ENCODE assay signal across 8 cellular contexts in the genomic region with DNA sequence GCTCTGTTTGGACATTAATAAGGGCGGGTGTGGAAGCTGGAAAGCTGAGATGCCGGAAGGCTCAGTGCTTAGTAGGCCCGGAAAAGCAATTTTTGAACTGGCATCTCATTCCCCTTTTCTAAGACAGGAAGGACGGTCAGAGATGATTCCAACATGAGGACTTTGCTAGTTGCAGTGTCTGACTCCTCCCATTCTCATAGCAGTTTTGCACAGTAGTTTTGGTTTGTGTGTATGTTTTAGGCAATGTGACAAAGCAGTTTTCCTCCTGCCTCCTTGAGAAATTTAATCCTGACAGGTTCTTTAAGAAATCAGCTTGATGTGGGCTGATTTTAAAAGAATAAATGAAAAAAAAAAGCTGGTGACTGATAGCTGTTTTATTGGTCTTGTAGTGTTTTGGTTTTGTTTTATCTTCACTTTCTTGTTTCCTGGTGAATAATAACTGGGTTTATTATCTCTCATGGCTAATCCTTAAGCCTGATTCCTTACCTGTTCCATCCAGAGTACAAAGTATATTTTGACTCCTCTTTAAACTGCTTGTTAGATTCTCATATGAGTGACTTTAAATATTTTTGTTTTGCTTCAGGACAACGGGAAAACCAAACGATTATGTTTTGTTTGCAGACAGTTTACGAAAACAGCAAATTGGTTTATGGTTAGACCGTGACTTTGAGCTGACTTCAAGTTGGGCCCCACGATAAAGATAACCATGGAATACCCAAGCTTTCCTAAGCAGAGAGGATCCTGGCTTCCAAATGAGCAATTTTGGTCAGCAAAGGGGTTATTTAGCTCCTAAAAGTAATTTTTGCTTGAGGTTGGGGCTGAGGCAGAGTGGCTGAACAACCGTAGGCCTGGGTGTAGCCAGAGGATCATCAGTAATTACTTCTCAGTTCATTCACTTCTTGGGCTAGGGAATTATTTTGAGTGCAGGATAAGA. TPM values are rescaled to one million over a fixed set of nuclear protein-coding genes. Genes with fewer than 3 reads are reported as not detected.
DNase-seq lines count a peak whose midpoint lies in the region; ATAC-seq and TF ChIP-seq lines count a peak whose summit lies in the region.

No MANE protein-coding gene starts in this region.

- CTCF ChIA-PET in Calu3 (lab: Charles Lee), result interaction anchor here (0.7 to 0.9 kb wide), 2 partner anchors 122 to 125 kb away, joined by 3 to 4 read pairs; no protein-coding TSS in a partner anchor

- peak overlapping the region; percentile 56 for H3K27ac Mint-ChIP-seq in Calu3 (ENCODE audit: unreplicated experiment)
- peak overlapping the region; percentile 91 to 96 for H3K27ac Mint-ChIP-seq in natural killer cell treated with Interleukin-12 subunit alpha and Interleukin-12 subunit beta and Interleukin-15 and Interleukin-18, amount 100 ng/mL, for 72 hours

- peaks cover 42% of the 10 kb centered on the region for H3K36me3 Mint-ChIP-seq in Calu3 (ENCODE audit: insufficient read depth, unreplicated experiment)
- H3K36me3 Mint-ChIP-seq in natural killer cell treated with Interleukin-12 subunit alpha and Interleukin-12 subunit beta and Interleukin-15 and Interleukin-18, amount 100 ng/mL, for 72 hours, result peaks cover 10% of the 10 kb centered on the region

- no peaks in the 10 kb centered on the region for H3K9me3 Mint-ChIP-seq in Calu3 (ENCODE audit: low read depth, unreplicated experiment)
- H3K9me3 Mint-ChIP-seq in natural killer cell treated with Interleukin-12 subunit alpha and Interleukin-12 subunit beta and Interleukin-15 and Interleukin-18, amount 100 ng/mL, for 72 hours, result no peaks in the 10 kb centered on the region

- TF ChIP-seq CTCF in Calu3 (IDR thresholded peaks at IDR 0.05; ENCODE audit: unreplicated experiment) (no peak), NB4 (IDR thresholded peaks at IDR 0.05; ENCODE audit: low read depth, low read length) (no peak), cardiac fibroblast (IDR thresholded peaks at IDR 0.05; ENCODE audit: low read depth, low read length) (no peak)

- H3K4me1 Mint-ChIP-seq in Calu3 (ENCODE audit: low read depth, unreplicated experiment), result peaks cover 62% of the 10 kb centered on the region
- H3K4me1 Mint-ChIP-seq in natural killer cell treated with Interleukin-12 subunit alpha and Interleukin-12 subunit beta and Interleukin-15 and Interleukin-18, amount 100 ng/mL, for 72 hours (ENCODE audit: low read depth in 2 of 2), result peaks cover 55 to 57% of the 10 kb centered on the region in 2 donors

- peak overlapping the region; percentile 77 for H3K4me3 Mint-ChIP-seq in Calu3 (ENCODE audit: low read depth, unreplicated experiment)
- H3K4me3 Mint-ChIP-seq in natural killer cell treated with Interleukin-12 subunit alpha and Interleukin-12 subunit beta and Interleukin-15 and Interleukin-18, amount 100 ng/mL, for 72 hours, result peak overlapping the region; percentile 82

- intact Hi-C loops in Calu3 (cut with micrococcal nuclease; ENCODE audit: unreplicated experiment) (no loop called here), Right ventricle myocardium inferior (cut with DNase I) (loop anchor here (5.0 kb wide), 2 partner anchors 51 to 99 kb away; no protein-coding TSS in a partner anchor), cardiac septum (cut with DNase I) (loop anchor here (5.0 kb wide), 1 partner anchor 114 kb away; no protein-coding TSS in a partner anchor)

- ATAC-seq in natural killer cell treated with Interleukin-12 subunit alpha and Interleukin-12 subunit beta and Interleukin-15 and Interleukin-18, amount 100 ng/mL, for 72 hours, result no peak
- no peak for ATAC-seq in Right ventricle myocardium inferior
- no peak for ATAC-seq in HG03432 (IDR thresholded peaks at IDR 0.05; ENCODE audit: unreplicated experiment)

- BruUV-seq in Calu3 (replicated peaks; lab: Mats Ljungman, UMichigan), result no TSS peak

- no peaks in the 10 kb centered on the region for H3K27me3 Mint-ChIP-seq in Calu3 (ENCODE audit: unreplicated experiment)
- no peaks in the 10 kb centered on the region for H3K27me3 Mint-ChIP-seq in natural killer cell treated with Interleukin-12 subunit alpha and Interleukin-12 subunit beta and Interleukin-15 and Interleukin-18, amount 100 ng/mL, for 72 hours

- TF ChIP-seq POLR2A in NB4 (IDR thresholded peaks at IDR 0.05; ENCODE audit: extremely low read depth, insufficient read length), result no peak

- H3K4me3 ChIP-seq in NB4 (ENCODE audit: low read depth, low read length) (peak overlapping the region; percentile 25), cardiac fibroblast (replicated peaks in 1 of 2; ENCODE audit: low read depth in 2 of 2, low read length in 2 of 2) (no peak overlapping the region)

- DNase-seq in Calu3 (no peak), NB4 (ENCODE audit: low read depth) (peak; percentile 58), cardiac fibroblast (ENCODE audit: low read depth in 2 of 2) (peak; percentile 54 to 71), Right ventricle myocardium inferior (ENCODE audit: missing footprints) (no peak), cardiac septum (ENCODE audit: low spot score) (no peak)
- DNase-seq in natural killer cell treated with Interleukin-12 subunit alpha and Interleukin-12 subunit beta and Interleukin-15 and Interleukin-18, amount 100 ng/mL, for 72 hours (ENCODE audit: low spot score), result no peak
- no peak for DNase-seq in stimulated activated naive CD4-positive, alpha-beta T cell treated with Interleukin-2 at 50 U/mL for 16 hours (lab: John Stamatoyannopoulos, UW)

RNA-seq across cellular contexts. Expression of gene PTPRJ, which starts 3.4 kb away (rescaled TPM):
- total RNA-seq in Calu3 (2022), result 42.9 and 59.4 TPM in 2 replicates
- total RNA-seq in natural killer cell treated with Interleukin-12 subunit alpha and Interleukin-12 subunit beta and Interleukin-15 and Interleukin-18, amount 100 ng/mL, for 72 hours, result 10 to 100 TPM; 60.7 to 83.3 TPM
- total RNA-seq in Right ventricle myocardium inferior, result 7.2 TPM
- 11.0 TPM for total RNA-seq in cardiac septum

Comparison
In these comparisons a context has a peak if more than half of its experiments do, and no peak if none do; other contexts are left out.
1. DNase-seq: peak in NB4 (single experiment) and cardiac fibroblast (2 of 2); none in Calu3 (single experiment), natural killer cell treated with Interleukin-12 subunit alpha and Interleukin-12 subunit beta and Interleukin-15 and Interleukin-18, amount 100 ng/mL, for 72 hours (single experiment), Right ventricle myocardium inferior (single experiment), stimulated activated naive CD4-positive, alpha-beta T cell treated with Interleukin-2 at 50 U/mL for 16 hours (single experiment) and cardiac septum (single experiment).